Comparison of ENCODE assay signal across 30 cellular contexts in the genomic region with DNA sequence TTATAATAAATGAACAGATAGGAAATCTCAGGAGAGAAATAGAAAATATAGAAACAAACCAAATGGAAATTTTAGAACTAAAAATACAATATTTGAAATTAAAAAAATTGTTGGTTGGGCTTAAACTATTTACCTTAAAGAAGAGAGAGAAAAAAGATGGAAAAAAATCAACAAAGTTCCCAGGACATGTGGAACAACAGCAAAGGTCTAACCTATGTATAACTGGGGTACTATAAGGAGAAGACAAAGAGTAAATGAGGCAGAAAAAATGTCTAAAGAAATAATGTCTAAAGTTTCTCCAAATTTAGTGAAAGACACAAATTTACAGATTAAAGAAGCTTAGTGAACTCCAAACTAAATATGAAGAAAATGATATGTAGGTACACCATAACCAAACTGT.
"Had no signal": no experiment of that assay in that cellular context is flagged by ENCODE, and none has a peak within 500 bp of the region (broad histone marks: within the 10 kb centered on the region; RNA-seq: fewer than 3 reads in every experiment).

No MANE protein-coding gene starts in this region.

- FAIRE-seq: astrocyte, TTC549 had no signal

- H3K36me3 ChIP-seq: brain microvascular endothelial cell, breast epithelium had no signal

- H3K27ac ChIP-seq: body of pancreas, brain microvascular endothelial cell, breast epithelium, VCaP had no signal

- H3K27me3 ChIP-seq: body of pancreas, brain microvascular endothelial cell, breast epithelium had no signal

- DNase-seq: activated B cell treated with CpG ODN at 0.5 μM for 24 hours; activated CD4-positive, alpha-beta memory T cell treated with anti-CD3 and anti-CD28 coated beads, Interleukin-2, amount 10 ng/mL, durations not matched to agents 7 days and 5 days; activated CD4-positive, alpha-beta T cell treated with anti-CD3 and anti-CD28 coated beads for 4 hours; activated CD4-positive, alpha-beta T cell treated with anti-CD3 and anti-CD28 coated beads, Interleukin-2, amount 10 ng/mL, durations not matched to agents 24 days and 14 days; activated CD4-positive, alpha-beta T cell treated with anti-CD3 and anti-CD28 coated beads, Interleukin-2, amount 50 U/mL, for 48 hours; activated CD4-positive, CD25-positive, alpha-beta regulatory T cell treated with anti-CD3 and anti-CD28 coated beads, Interleukin-2, amount 50 U/mL, for 72 hours; activated CD8-positive, alpha-beta memory T cell treated with anti-CD3 and anti-CD28 coated beads for 24 hours; activated CD8-positive, alpha-beta memory T cell treated with anti-CD3 and anti-CD28 coated beads, Interleukin-2, amount 10 ng/mL, durations not matched to agents 7 days and 5 days; activated CD8-positive, alpha-beta memory T cell treated with anti-CD3 and anti-CD28 coated beads, Interleukin-2, amount 50 U/mL, for 48 hours; activated CD8-positive, alpha-beta T cell treated with anti-CD3 and anti-CD28 coated beads, Interleukin-2, amount 10 ng/mL, durations not matched to agents 7 days and 5 days; activated effector memory CD4-positive, alpha-beta T cell treated with Interleukin-2 at 50 U/mL for 16 hours; activated gamma-delta T cell; activated naive CD4-positive, alpha-beta T cell treated with anti-CD3 and anti-CD28 coated beads, Interleukin-2, amount 10 ng/mL, durations not matched to agents 7 days and 5 days; activated naive CD4-positive, alpha-beta T cell treated with Interleukin-2 at 50 U/mL for 16 hours; activated naive CD8-positive, alpha-beta T cell treated with anti-CD3 and anti-CD28 coated beads, Interleukin-2, amount 10 ng/mL, durations not matched to agents 7 days and 5 days; activated naive CD8-positive, alpha-beta T cell treated with anti-CD3 and anti-CD28 coated beads, Interleukin-2, amount 50 U/mL, for 24 hours; activated T-cell treated with anti-CD3 and anti-CD28 coated beads, Interleukin-2, amount 50 U/mL, for 24 hours; activated T-cell treated with anti-CD3 and anti-CD28 coated beads, Interleukin-2, amount 50 U/mL, for 48 hours; amniotic stem cell; aorta; body of pancreas; central memory CD4-positive, alpha-beta T cell; T-helper 1 cell; T-helper 2 cell; T-helper 9 cell had no signal

- H3K4me1 ChIP-seq: body of pancreas, breast epithelium had no signal

- ATAC-seq: activated CD8-positive, alpha-beta memory T cell treated with anti-CD3 and anti-CD28 coated beads, Interleukin-2, amount 10 ng/mL, durations not matched to agents 7 days and 5 days; activated CD8-positive, alpha-beta T cell treated with anti-CD3 and anti-CD28 coated beads, Interleukin-2, amount 10 ng/mL, durations not matched to agents 7 days and 5 days; activated naive CD8-positive, alpha-beta T cell treated with anti-CD3 and anti-CD28 coated beads, Interleukin-2, amount 50 U/mL, for 24 hours; body of pancreas had no signal

- H3K9me3 ChIP-seq: body of pancreas had no signal

- H3K4me3 ChIP-seq: body of pancreas, breast epithelium had no signal
